20 cellular contexts compared by ENCODE assay signal in the genomic region with DNA sequence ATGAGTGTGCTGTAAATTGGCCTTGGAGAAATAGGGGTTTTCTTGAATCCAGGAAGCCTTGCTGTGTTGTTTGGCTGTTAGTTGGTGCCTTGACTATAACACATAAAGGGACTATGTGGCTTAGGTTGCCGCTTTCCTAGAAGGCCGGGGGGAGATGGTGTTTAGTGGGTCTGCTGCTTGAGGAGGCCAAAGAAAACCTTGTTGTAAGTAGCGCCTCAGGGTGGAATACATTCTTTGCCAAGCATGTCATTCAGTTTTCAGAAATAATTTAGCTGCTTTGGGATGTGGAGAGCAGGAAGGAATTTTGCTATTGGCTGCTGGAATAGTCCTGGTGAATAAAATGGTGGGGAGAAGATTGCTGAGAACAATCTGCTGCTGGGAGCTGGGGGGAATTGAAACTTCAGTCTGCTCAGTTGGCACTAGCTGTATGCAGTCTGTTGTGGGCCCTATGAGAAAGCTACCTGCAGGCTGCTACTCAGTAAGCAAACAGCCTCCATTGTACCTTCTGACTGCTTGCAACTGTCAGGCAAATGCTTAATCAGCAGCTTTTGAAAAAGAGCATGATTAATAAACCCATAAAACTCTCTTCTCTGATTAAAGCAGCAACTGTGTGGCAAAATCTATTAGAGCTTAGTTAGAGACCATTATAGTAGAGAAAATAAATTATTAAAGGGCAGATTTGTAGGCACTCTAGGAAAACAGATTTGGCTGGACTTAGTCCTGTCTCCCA.
DNase-seq lines count a peak whose midpoint lies in the region; ATAC-seq, FAIRE-seq and TF ChIP-seq lines count a peak whose summit lies in the region.
"Had no signal": no experiment of that assay in that cellular context is flagged by ENCODE, and none has a peak within 500 bp of the region (broad histone marks: within the 10 kb centered on the region; RNA-seq: fewer than 3 reads in every experiment).

No MANE protein-coding gene starts in this region.

- H3K9me3 Mint-ChIP-seq in mesothelial cell of epicardium: no peaks in the 10 kb centered on the region
- H3K9me3 Mint-ChIP-seq: CD4-positive, alpha-beta memory T cell; memory B cell had no signal

- H3K4me2 ChIP-seq in K562 (ENCODE audit: insufficient read depth, low read length) (no peak overlapping the region), MM.1S (ENCODE audit: low read depth, low read length) (no peak overlapping the region)
- H3K4me2 ChIP-seq: smooth muscle cell had no signal

- POLR2A ChIA-PET in K562 (lab: Yijun Ruan, JAX): interaction anchor here (0.6 to 3.4 kb wide), 6 partner anchors 10 to 1285 kb away, joined by 3 to 14 read pairs (median 3); no protein-coding TSS in a partner anchor

- H3K36me3 ChIP-seq in heart right ventricle (no peaks in the 10 kb centered on the region), K562 (ENCODE audit: control insufficient read depth, insufficient read depth, low read length) (peaks cover 83% of the 10 kb centered on the region), MM.1S (replicated peaks; ENCODE audit: insufficient read depth, low read length) (no peaks in the 10 kb centered on the region)

- no peak for DNase-seq in Right ventricle myocardium superior
- no peak for DNase-seq in heart right ventricle
- DNase-seq in K562 (ENCODE audit: extremely low read depth in 1 of 4, low spot score in 3 of 4): no peak
- no peak for DNase-seq in mesothelial cell of epicardium (ENCODE audit: low spot score in 2 of 2, unreplicated experiment in 2 of 2)
- DNase-seq in activated T-cell treated with anti-CD3 and anti-CD28 coated beads for 4 hours: no peak
- no peak for DNase-seq in erythroblast (lab: John Stamatoyannopoulos, UW)
- DNase-seq in MM.1S: no peak
- DNase-seq in GM13976 (ENCODE audit: low spot score): no peak
- DNase-seq: activated gamma-delta T cell treated with Interleukin-2 at 50 U/mL for 16 hours; CD4-positive, alpha-beta memory T cell; effector CD8-positive, alpha-beta T cell; NCI-H187 treated with DMSO at 0.1 percent for 48 hours; NCI-H524 treated with DMSO at 0.1 percent for 48 hours; nucleus accumbens; stimulated activated naive CD8-positive, alpha-beta T cell treated with anti-CD3 and anti-CD28 coated beads, Interleukin-15, Interleukin-2, amounts not matched to agents 100 U/mL and 50 U/mL, for 24 hours had no signal

- no peak for TF ChIP-seq RAD21 in K562 (CRISPR knock-in tag; conservative IDR thresholded peaks at IDR 0.05 in 1 of 2, IDR thresholded peaks at IDR 0.05 in 1 of 2)

- no peaks in the 10 kb centered on the region for H3K9me1 ChIP-seq in K562 (ENCODE audit: control insufficient read depth, insufficient read depth, low read length)

- no peak for TF ChIP-seq POLR2A in K562 (conservative IDR thresholded peaks at IDR 0.05)
- TF ChIP-seq POLR2A in erythroblast (IDR thresholded peaks at IDR 0.05; ENCODE audit: low read length): no peak

- CTCF ChIA-PET in K562 (lab: Yijun Ruan, JAX; ENCODE audit: low intra/inter-chr PET ratio): no interaction called here

- H3K4me1 Mint-ChIP-seq in mesothelial cell of epicardium: peaks cover 13% of the 10 kb centered on the region
- H3K4me1 Mint-ChIP-seq: CD4-positive, alpha-beta memory T cell had no signal

- no peak overlapping the region for H3K4me3 Mint-ChIP-seq in mesothelial cell of epicardium
- H3K4me3 Mint-ChIP-seq: CD4-positive, alpha-beta memory T cell; memory B cell had no signal

- ATAC-seq in Right ventricle myocardium superior (ENCODE audit: poor library complexity) (peak; percentile 14), heart right ventricle (no peak), K562 (peak; percentile 17; the same call in 1 of the 3 replicates)
- ATAC-seq: Panc1; stimulated activated naive CD8-positive, alpha-beta T cell treated with anti-CD3 and anti-CD28 coated beads, Interleukin-15, Interleukin-2, amounts not matched to agents 100 U/mL and 50 U/mL, for 24 hours had no signal

- H3K79me2 ChIP-seq in K562 (ENCODE audit: control insufficient read depth, insufficient read depth, low read length): peaks cover 76% of the 10 kb centered on the region
- H3K79me2 ChIP-seq in MM.1S (ENCODE audit: low read length): no peaks in the 10 kb centered on the region

- peaks cover 0 to 38% (median 13%) of the 10 kb centered on the region in 9 donors for H3K4me1 ChIP-seq in heart right ventricle
- no peaks in the 10 kb centered on the region for H3K4me1 ChIP-seq in K562 (replicated peaks in 1 of 2; ENCODE audit: control insufficient read depth in 2 of 2, insufficient read depth in 2 of 2, low read length in 2 of 2)
- peaks cover 1% of the 10 kb centered on the region; the same call in 1 of the 2 replicates for H3K4me1 ChIP-seq in MM.1S (ENCODE audit: low read length)

- no TSS peak for BruUV-seq in K562 (replicated peaks; lab: Mats Ljungman, UMichigan)

- no peak for FAIRE-seq in K562 (lab: Jason Lieb, UNC)
- FAIRE-seq: frontal cortex had no signal

- no peaks in the 10 kb centered on the region for H4K20me1 ChIP-seq in K562 (replicated peaks; ENCODE audit: control insufficient read depth, insufficient read depth, low read length)
- H4K20me1 ChIP-seq in MM.1S (ENCODE audit: insufficient read depth, low read length): no peaks in the 10 kb centered on the region

- H3K27me3 ChIP-seq in heart right ventricle (no peaks in the 10 kb centered on the region), K562 (ENCODE audit: control insufficient read depth in 2 of 2, insufficient read depth in 2 of 2, low read length in 2 of 2) (no peaks in the 10 kb centered on the region), MM.1S (replicated peaks; ENCODE audit: insufficient read depth, low read length) (no peaks in the 10 kb centered on the region)

- 78 to 83% methylated on average over 3 of the region's 3 CpGs for WGBS in heart right ventricle, 2 donors
- WGBS in K562 (ENCODE audit: insufficient coverage, low coverage, missing lambda C conversion rate): 93% methylated on average over 3 of the region's 3 CpGs

- H3K9me2 ChIP-seq in MM.1S (replicated peaks; ENCODE audit: insufficient read depth, low read length): no peaks in the 10 kb centered on the region; the same call in 1 of the 2 replicates

- H3K9me3 ChIP-seq in heart right ventricle (no peaks in the 10 kb centered on the region), K562 (replicated peaks; ENCODE audit: control insufficient read depth, insufficient read depth, low read depth, low read length) (no peaks in the 10 kb centered on the region), MM.1S (replicated peaks; ENCODE audit: insufficient read depth, low read length) (no peaks in the 10 kb centered on the region)

- peak overlapping the region in 1 of 10 donors; percentile 33 for H3K27ac ChIP-seq in heart right ventricle
- no peak overlapping the region for H3K27ac ChIP-seq in K562 (ENCODE audit: extremely low read depth, low read depth, low read length)
- H3K27ac ChIP-seq in MM.1S (ENCODE audit: low read length): no peak overlapping the region
- H3K27ac ChIP-seq: VCaP had no signal

- H3K27me3 Mint-ChIP-seq in mesothelial cell of epicardium (ENCODE audit: low read depth): no peaks in the 10 kb centered on the region
- H3K27me3 Mint-ChIP-seq: memory B cell had no signal

- H3K9ac ChIP-seq in K562 (ENCODE audit: insufficient read depth in 1 of 2, low read depth in 2 of 2, low read length in 2 of 2) (no peak overlapping the region), MM.1S (ENCODE audit: low read length) (no peak overlapping the region)

- TF ChIP-seq EP300 in K562 (IDR thresholded peaks at IDR 0.05; ENCODE audit: low read length): no peak

- intact Hi-C loops in Right ventricle myocardium superior (cut with DNase I) (no loop called here), heart right ventricle (cut with DNase I) (no loop called here), K562 (cut with micrococcal nuclease) (no loop called here)

- no peak overlapping the region for H3K4me3 ChIP-seq in heart right ventricle
- H3K4me3 ChIP-seq in K562: no peak overlapping the region
- no peak overlapping the region for H3K4me3 ChIP-seq in MM.1S (ENCODE audit: low read length)
- H3K4me3 ChIP-seq: smooth muscle cell had no signal

- H2AFZ ChIP-seq in K562 (ENCODE audit: low read depth, low read length) (no peak overlapping the region), MM.1S (ENCODE audit: low read length) (no peak overlapping the region)

- TF ChIP-seq CTCF in heart right ventricle (IDR thresholded peaks at IDR 0.05): no peak
- no peak for TF ChIP-seq CTCF in K562 (IDR thresholded peaks at IDR 0.05 in 2 of 3, conservative IDR thresholded peaks at IDR 0.05 in 1 of 3; ENCODE audit: insufficient read depth in 2 of 3, low read depth in 1 of 3, low read length in 3 of 3)
- no peak for TF ChIP-seq CTCF in mesothelial cell of epicardium (IDR thresholded peaks at IDR 0.05; ENCODE audit: unreplicated experiment)
- TF ChIP-seq CTCF in MM.1S (IDR thresholded peaks at IDR 0.05; ENCODE audit: low read length): no peak
- no peak for TF ChIP-seq CTCF in GM13976 (IDR thresholded peaks at IDR 0.05; ENCODE audit: borderline replicate concordance, control extremely low read depth, extremely low read depth, insufficient read depth, missing control alignments)

- H3K36me3 Mint-ChIP-seq in mesothelial cell of epicardium: no peaks in the 10 kb centered on the region
- H3K36me3 Mint-ChIP-seq: CD4-positive, alpha-beta memory T cell had no signal

- H3F3A ChIP-seq in MM.1S (ENCODE audit: insufficient read depth, low read length): no peaks in the 10 kb centered on the region

- in situ Hi-C loops in K562 (cut with MboI): no loop called here
- in situ Hi-C loops in GM13976 (cut with MboI; ENCODE audit: low sequenced_read_pairs, unreplicated experiment): no loop called here

- peak overlapping the region; percentile 44 for H3K27ac Mint-ChIP-seq in mesothelial cell of epicardium
- H3K27ac Mint-ChIP-seq: CD4-positive, alpha-beta memory T cell; memory B cell had no signal

TF ChIP-seq in K562, 482 proteins besides CTCF, POLR2A, EP300 and RAD21:
- peak; percentile 48; the same call in 1 of the 2 replicates for TF ChIP-seq MAFF (IDR thresholded peaks at IDR 0.05; ENCODE audit: low read length)
- TF ChIP-seq MAFG (tag; conservative IDR thresholded peaks at IDR 0.05): peak; percentile 50; the same call in 1 of the 2 replicates
- TF ChIP-seq HMGN3 (IDR thresholded peaks at IDR 0.05; ENCODE audit: borderline replicate concordance, extremely low read depth, insufficient read length, low read depth, low read length): no peak
- TF ChIP-seq ZNF316 (IDR thresholded peaks at IDR 0.05): peak; percentile 74
- TF ChIP-seq C11orf30 (IDR thresholded peaks at IDR 0.05; ENCODE audit: low read depth): peak; percentile 78
- no peak for TF ChIP-seq ELF4 (CRISPR knock-in tag; IDR thresholded peaks at IDR 0.05)
- TF ChIP-seq MAFK (IDR thresholded peaks at IDR 0.05; ENCODE audit: low read length): peak; percentile 43; the same call in 1 of the 2 replicates
- TF ChIP-seq FOXJ3 (CRISPR knock-in tag; IDR thresholded peaks at IDR 0.05): peak; percentile 60; the same call in 1 of the 2 replicates

Comparison
In these comparisons a context has a peak if more than half of its experiments do, and no peak if none do; other contexts are left out.
1. ATAC-seq: peak in Right ventricle myocardium superior (single experiment) and K562 (single experiment); none in heart right ventricle (0 of 8).